ENCODE assay signal across 1 cellular context in genomic region chr10:63520463-63521388, GRCh38.
TF ChIP-seq lines count a peak whose summit lies in the region.

No MANE protein-coding gene starts in this region.

TF ChIP-seq in neural cell, 6 proteins besides CTCF, POLR2A, EP300 and RAD21 (continued from another document):
- TF ChIP-seq MXI1 (conservative IDR thresholded peaks at IDR 0.05; ENCODE audit: poor library complexity, severe bottlenecking), result no peak
